28 cellular contexts compared by ENCODE assay signal in the genomic region with DNA sequence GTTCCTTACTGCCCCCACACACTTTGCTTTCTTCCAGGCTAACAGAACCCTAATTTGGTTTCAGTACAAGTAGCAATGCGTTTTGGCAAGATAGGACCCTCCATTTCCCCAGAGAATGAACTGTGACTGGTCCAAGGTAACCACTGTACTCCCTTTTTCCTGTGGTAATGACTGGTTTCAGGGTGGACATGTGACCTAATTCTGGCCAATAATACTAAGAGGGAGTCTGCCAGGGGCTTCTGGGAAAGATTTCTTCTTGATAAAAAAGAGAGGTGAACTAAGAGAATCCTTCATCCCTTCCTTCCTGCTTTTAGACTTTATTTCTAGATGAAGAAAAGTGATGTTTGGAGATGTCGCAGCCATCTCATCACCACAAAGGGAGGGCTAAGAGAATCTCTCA.
"Had no signal": no experiment of that assay in that cellular context is flagged by ENCODE, and none has a peak within 500 bp of the region (broad histone marks: within the 10 kb centered on the region; RNA-seq: fewer than 3 reads in every experiment).

No MANE protein-coding gene starts in this region.

- H3K36me3 ChIP-seq: adrenal gland, esophagus squamous epithelium, gastroesophageal sphincter, heart right ventricle had no signal

- H3K4me1 ChIP-seq: adrenal gland, body of pancreas, esophagus squamous epithelium, gastroesophageal sphincter, heart right ventricle had no signal

- H3K9me3 ChIP-seq: adrenal gland, body of pancreas had no signal

- H3K27ac ChIP-seq: adrenal gland, body of pancreas, epithelial cell of prostate, esophagus squamous epithelium, gastroesophageal sphincter, heart right ventricle had no signal

- H3K4me3 ChIP-seq: adrenal gland, body of pancreas, esophagus squamous epithelium, gastroesophageal sphincter, heart right ventricle had no signal

- ATAC-seq: activated CD4-positive, alpha-beta T cell treated with anti-CD3 and anti-CD28 coated beads for 36 hours; activated CD8-positive, alpha-beta memory T cell treated with anti-CD3 and anti-CD28 coated beads, Interleukin-2, amount 10 ng/mL, durations not matched to agents 7 days and 5 days; activated CD8-positive, alpha-beta T cell treated with anti-CD3 and anti-CD28 coated beads, Interleukin-2, amount 10 ng/mL, durations not matched to agents 7 days and 5 days; activated naive CD8-positive, alpha-beta T cell treated with anti-CD3 and anti-CD28 coated beads, Interleukin-2, amount 50 U/mL, for 24 hours; body of pancreas; gastroesophageal sphincter; heart right ventricle had no signal

- DNase-seq: activated CD4-positive, alpha-beta memory T cell treated with anti-CD3 and anti-CD28 coated beads for 36 hours; activated CD4-positive, alpha-beta T cell treated with anti-CD3 and anti-CD28 coated beads for 36 hours; activated CD4-positive, alpha-beta T cell treated with anti-CD3 and anti-CD28 coated beads, Interleukin-2, amount 10 ng/mL, durations not matched to agents 24 days and 14 days; activated CD4-positive, CD25-positive, alpha-beta regulatory T cell; activated CD4-positive, CD25-positive, alpha-beta regulatory T cell treated with anti-CD3 and anti-CD28 coated beads, Interleukin-2, amount 50 U/mL, for 72 hours; activated CD8-positive, alpha-beta memory T cell treated with anti-CD3 and anti-CD28 coated beads, Interleukin-2, amount 10 ng/mL, durations not matched to agents 7 days and 5 days; activated CD8-positive, alpha-beta memory T cell treated with anti-CD3 and anti-CD28 coated beads, Interleukin-2, amount 50 U/mL, for 4 hours; activated CD8-positive, alpha-beta T cell treated with anti-CD3 and anti-CD28 coated beads, Interleukin-2, amount 10 ng/mL, durations not matched to agents 7 days and 5 days; activated effector memory CD4-positive, alpha-beta T cell treated with anti-CD3 and anti-CD28 coated beads, Interleukin-2, amount 50 U/mL, for 16 hours; activated naive CD4-positive, alpha-beta T cell treated with anti-CD3 and anti-CD28 coated beads for 36 hours; activated naive CD8-positive, alpha-beta T cell treated with anti-CD3 and anti-CD28 coated beads for 36 hours; activated naive CD8-positive, alpha-beta T cell treated with anti-CD3 and anti-CD28 coated beads, Interleukin-2, amount 50 U/mL, for 24 hours; activated T-cell treated with anti-CD3 and anti-CD28 coated beads, Interleukin-2, amount 50 U/mL, for 1 hour; activated T-cell treated with anti-CD3 and anti-CD28 coated beads, Interleukin-2, amount 50 U/mL, for 48 hours; adrenal gland; amygdala; aorta; body of pancreas; caudate nucleus; cortex of kidney; dermis blood vessel endothelial cell; effector CD8-positive, alpha-beta T cell; esophagus squamous epithelium; foreskin melanocyte; heart right ventricle; T-helper 2 cell had no signal
